ENCODE assay signal across 16 cellular contexts in the genomic region with DNA sequence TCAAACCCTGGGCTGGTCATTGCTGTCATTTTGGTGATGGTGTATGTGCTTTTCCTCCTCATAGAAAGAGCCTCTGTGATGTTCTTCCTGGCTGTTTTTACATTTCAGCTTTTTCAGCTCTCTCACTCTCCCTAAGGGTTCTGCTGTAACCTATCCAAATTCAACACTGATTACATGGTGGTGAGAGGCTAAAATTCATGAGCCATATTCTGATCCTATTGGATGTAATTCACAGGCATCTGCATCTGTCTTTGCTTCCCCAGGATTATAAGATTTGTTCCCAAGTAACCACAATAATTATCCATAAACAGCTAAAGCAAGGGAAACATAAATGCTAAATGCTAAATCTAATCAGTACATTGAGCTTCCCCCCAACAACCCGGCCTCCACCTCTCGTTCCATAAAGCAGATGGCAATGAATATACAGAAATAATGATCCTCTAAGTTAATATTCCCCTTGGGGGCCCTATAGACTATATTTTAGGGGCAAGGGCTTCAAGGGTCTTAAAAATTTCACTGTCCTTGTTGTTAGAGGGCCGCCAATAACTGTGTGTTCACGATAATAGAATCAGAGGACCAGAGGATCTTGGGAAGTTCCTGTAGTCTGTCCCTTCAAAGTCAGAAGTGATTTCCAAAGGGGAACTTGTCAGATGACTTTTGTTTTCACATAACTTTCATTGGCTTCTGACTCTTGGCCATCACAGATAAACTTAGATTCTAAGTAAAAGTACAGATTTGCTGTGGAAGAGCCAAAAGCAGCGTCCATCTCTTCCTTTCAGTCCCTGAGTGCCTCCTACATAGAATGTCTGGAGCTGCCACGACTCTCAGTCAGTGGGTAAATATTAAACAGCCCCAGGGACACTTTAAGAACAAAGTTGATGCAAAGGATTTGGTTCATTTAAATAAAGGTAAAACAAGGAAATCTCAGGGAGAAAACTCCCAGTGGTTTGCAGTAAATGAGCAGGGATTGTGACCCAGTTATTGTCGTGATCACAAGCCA.
A peak's percentile ranks its signal among the peaks of the same experiment; 100 is the strongest.
DNase-seq lines count a peak whose midpoint lies in the region; ATAC-seq and TF ChIP-seq lines count a peak whose summit lies in the region.
"Had no signal": no experiment of that assay in that cellular context is flagged by ENCODE, and none has a peak within 500 bp of the region (broad histone marks: within the 10 kb centered on the region; RNA-seq: fewer than 3 reads in every experiment).

No MANE protein-coding gene starts in this region.

- H3K27me3 ChIP-seq in body of pancreas (no peaks in the 10 kb centered on the region), osteoblast (ENCODE audit: insufficient read depth, low read length) (no peaks in the 10 kb centered on the region)
- H3K27me3 ChIP-seq: transverse colon had no signal

- H3K9me3 ChIP-seq in body of pancreas (no peaks in the 10 kb centered on the region), osteoblast (ENCODE audit: low read depth, low read length) (no peaks in the 10 kb centered on the region)
- H3K9me3 ChIP-seq: transverse colon had no signal

- H3K79me2 ChIP-seq in osteoblast (ENCODE audit: insufficient read depth, low read length): no peaks in the 10 kb centered on the region

- H3K36me3 ChIP-seq in body of pancreas (replicated peaks in 1 of 2; ENCODE audit: insufficient read depth in 1 of 2, low read depth in 2 of 2): no peaks in the 10 kb centered on the region
- H3K36me3 ChIP-seq in osteoblast (ENCODE audit: insufficient read depth, low read length): no peaks in the 10 kb centered on the region
- H3K36me3 ChIP-seq: transverse colon had no signal

- H3K27ac ChIP-seq in 22Rv1 (peak overlapping the region; percentile 31; the same call in 1 of the 2 replicates), body of pancreas (peak overlapping the region; percentile 45 to 82 (median 68)), osteoblast (ENCODE audit: low read depth, low read length) (no peak overlapping the region)

- no peaks in the 10 kb centered on the region for H4K20me1 ChIP-seq in osteoblast (ENCODE audit: insufficient read depth, low read length)

- no peak for TF ChIP-seq POLR2A in body of pancreas (IDR thresholded peaks at IDR 0.05)

- no peak for ATAC-seq in body of pancreas
- peak; percentile 92 for ATAC-seq in left ventricle myocardium superior
- ATAC-seq: activated T-cell treated with anti-CD3 and anti-CD28 coated beads, Interleukin-2, amount 50 U/mL, for 72 hours; GM23338 had no signal

- no peak overlapping the region for H3K4me3 ChIP-seq in body of pancreas
- no peak overlapping the region for H3K4me3 ChIP-seq in osteoblast (ENCODE audit: insufficient read depth, low read length)
- H3K4me3 ChIP-seq: GM23338, transverse colon had no signal

- peak overlapping the region; percentile 8 for H2AFZ ChIP-seq in osteoblast (ENCODE audit: low read length)
- H2AFZ ChIP-seq: GM23338 had no signal

- 51 to 59% methylated on average over 7 of the region's 7 CpGs for WGBS in body of pancreas, 2 donors

- H3K4me1 ChIP-seq in body of pancreas: peaks cover 26% of the 10 kb centered on the region
- H3K4me1 ChIP-seq in osteoblast (ENCODE audit: insufficient read depth, low read length): no peaks in the 10 kb centered on the region

- H3K4me2 ChIP-seq in osteoblast (ENCODE audit: insufficient read depth, low read length): no peak overlapping the region
- H3K4me2 ChIP-seq: GM23338 had no signal

- intact Hi-C loops in body of pancreas (cut with DNase I) (no loop called here), left ventricle myocardium superior (cut with micrococcal nuclease) (no loop called here)

- no peak for TF ChIP-seq CTCF in 22Rv1 (IDR thresholded peaks at IDR 0.05)
- no peak for TF ChIP-seq CTCF in body of pancreas (IDR thresholded peaks at IDR 0.05)
- TF ChIP-seq CTCF in osteoblast (IDR thresholded peaks at IDR 0.05; ENCODE audit: extremely low read depth, low read depth, low read length): no peak

- DNase-seq in body of pancreas (no peak), left ventricle myocardium superior (no peak), osteoblast (ENCODE audit: insufficient read length, low spot score, missing footprints) (no peak), NCI-H345 treated with DMSO at 0.1 percent for 48 hours (lab: John Stamatoyannopoulos, UW; ENCODE audit: unreplicated experiment) (no peak), NCI-H1417 treated with DMSO at 0.1 percent for 48 hours (lab: John Stamatoyannopoulos, UW) (no peak), HuH-7.5 (ENCODE audit: low spot score) (no peak)
- no peak for DNase-seq in activated T-cell treated with anti-CD3 and anti-CD28 coated beads, Interleukin-2, amount 50 U/mL, for 48 hours
- DNase-seq: activated T-cell treated with anti-CD3 and anti-CD28 coated beads, Interleukin-2, amount 50 U/mL, for 72 hours; glutamatergic neuron; NCI-H1436 treated with DMSO at 0.1 percent for 48 hours; NCI-H446 treated with DMSO at 0.1 percent for 48 hours; retina; stimulated activated CD8-positive, alpha-beta memory T cell treated with anti-CD3 and anti-CD28 coated beads, Interleukin-4, amount 100 ng/mL, for 48 hours; transverse colon had no signal
